In genomic region chr15:92178908-92179307, GRCh38 we compare ENCODE assay signal across 25 cellular contexts.
"Had no signal": no experiment of that assay in that cellular context is flagged by ENCODE, and none has a peak within 500 bp of the region (broad histone marks: within the 10 kb centered on the region; RNA-seq: fewer than 3 reads in every experiment).

No MANE protein-coding gene starts in this region.

- H3K27me3 Mint-ChIP-seq: activated naive CD8-positive, alpha-beta T cell had no signal

- H3K4me3 Mint-ChIP-seq: activated CD4-positive, alpha-beta T cell treated with anti-CD3 and anti-CD28 coated beads, Interleukin-2, amount 10 ng/mL, durations not matched to agents 7 days and 5 days; activated CD8-positive, alpha-beta T cell treated with anti-CD3 and anti-CD28 coated beads, Interleukin-2, amount 10 ng/mL, durations not matched to agents 7 days and 5 days; activated naive CD8-positive, alpha-beta T cell; activated T-cell treated with anti-CD3 and anti-CD28 coated beads, Interleukin-2, amount 50 U/mL, for 24 hours; endodermal cell; natural killer cell; stimulated activated naive CD8-positive, alpha-beta T cell treated with anti-CD3 and anti-CD28 coated beads, Interleukin-15, Interleukin-2, amounts not matched to agents 100 ng/mL and 50 ng/mL, for 24 hours; T-cell; T-helper 2 cell treated with Interferon-gamma antibody and Interleukin-4, amounts not matched to agents 5 μg/mL and 100 μg/mL, for 36 hours had no signal

- DNase-seq: activated CD4-positive, alpha-beta T cell treated with anti-CD3 and anti-CD28 coated beads, Interleukin-2, amount 10 ng/mL, durations not matched to agents 7 days and 5 days; activated CD4-positive, CD25-positive, alpha-beta regulatory T cell treated with anti-CD3 and anti-CD28 coated beads, Interleukin-2, amount 50 U/mL, for 72 hours; activated CD8-positive, alpha-beta T cell treated with anti-CD3 and anti-CD28 coated beads, Interleukin-2, amount 10 ng/mL, durations not matched to agents 7 days and 5 days; activated naive CD4-positive, alpha-beta T cell; activated T-cell treated with anti-CD3 and anti-CD28 coated beads, Interleukin-2, amount 50 U/mL, for 24 hours; central memory CD4-positive, alpha-beta T cell; endodermal cell; kidney; lower lobe of right lung; natural killer cell; right cardiac atrium; stimulated activated CD4-positive, alpha-beta T cell treated with anti-CD3 and anti-CD28 coated beads, Interleukin-12 subunit alpha, Interleukin-12 subunit beta, amount 100 ng/mL, for 4 hours; stimulated activated CD4-positive, alpha-beta T cell treated with anti-CD3 and anti-CD28 coated beads, Interleukin-4, amount 100 ng/mL, for 4 hours; substantia nigra; T-cell; thyroid gland; WERI-Rb-1 had no signal

- H3K9me3 ChIP-seq: lower lobe of right lung, neutrophil, thyroid gland had no signal

- H3K27me3 ChIP-seq: neutrophil, thyroid gland had no signal

- H3K4me1 Mint-ChIP-seq: activated CD4-positive, alpha-beta T cell treated with anti-CD3 and anti-CD28 coated beads, Interleukin-2, amount 10 ng/mL, durations not matched to agents 7 days and 5 days; endodermal cell; natural killer cell had no signal

- H3K9ac ChIP-seq: parathyroid adenoma had no signal

- H3K9me3 Mint-ChIP-seq: activated CD4-positive, alpha-beta T cell treated with anti-CD3 and anti-CD28 coated beads, Interleukin-2, amount 10 ng/mL, durations not matched to agents 7 days and 5 days; activated T-cell treated with anti-CD3 and anti-CD28 coated beads, Interleukin-2, amount 50 U/mL, for 24 hours; activated T-helper 2 cell treated with anti-CD3 and anti-CD28 coated beads, Interferon-gamma antibody, Interleukin-2, Interleukin-4, amounts not matched to agents 10 μg/mL and 5 μg/mL and 100 μg/mL, durations not matched to agents 14 hours and 24 hours and 36 hours; endodermal cell; natural killer cell; stimulated activated naive CD8-positive, alpha-beta T cell treated with anti-CD3 and anti-CD28 coated beads, Interleukin-15, Interleukin-2, amounts not matched to agents 100 ng/mL and 50 ng/mL, for 24 hours; T-cell; T-helper 2 cell treated with Interferon-gamma antibody and Interleukin-4, amounts not matched to agents 5 μg/mL and 100 μg/mL, for 36 hours had no signal

- ATAC-seq: activated CD8-positive, alpha-beta T cell treated with anti-CD3 and anti-CD28 coated beads, Interleukin-2, amount 10 ng/mL, durations not matched to agents 7 days and 5 days; left lobe of liver; lower lobe of right lung; natural killer cell; right cardiac atrium; T-cell had no signal

- H3K27ac Mint-ChIP-seq: activated CD4-positive, alpha-beta T cell treated with anti-CD3 and anti-CD28 coated beads, Interleukin-2, amount 10 ng/mL, durations not matched to agents 7 days and 5 days; activated CD8-positive, alpha-beta T cell treated with anti-CD3 and anti-CD28 coated beads, Interleukin-2, amount 10 ng/mL, durations not matched to agents 7 days and 5 days; activated naive CD8-positive, alpha-beta T cell; activated T-cell treated with anti-CD3 and anti-CD28 coated beads, Interleukin-2, amount 50 U/mL, for 24 hours; activated T-helper 2 cell treated with anti-CD3 and anti-CD28 coated beads, Interferon-gamma antibody, Interleukin-2, Interleukin-4, amounts not matched to agents 10 μg/mL and 5 μg/mL and 100 μg/mL, durations not matched to agents 14 hours and 24 hours and 36 hours; endodermal cell; natural killer cell; stimulated activated naive CD8-positive, alpha-beta T cell treated with anti-CD3 and anti-CD28 coated beads, Interleukin-15, Interleukin-2, amounts not matched to agents 100 ng/mL and 50 ng/mL, for 24 hours; T-cell; T-helper 2 cell treated with Interferon-gamma antibody and Interleukin-4, amounts not matched to agents 5 μg/mL and 100 μg/mL, for 36 hours had no signal

- H3K4me1 ChIP-seq: lower lobe of right lung, parathyroid adenoma, thyroid gland had no signal

- H3K36me3 Mint-ChIP-seq: activated naive CD8-positive, alpha-beta T cell; natural killer cell; T-cell had no signal

- H3K27ac ChIP-seq: coronary artery, lower lobe of right lung, neutrophil, parathyroid adenoma, thyroid gland, WERI-Rb-1 had no signal

- H3K36me3 ChIP-seq: lower lobe of right lung, neutrophil, thyroid gland, WERI-Rb-1 had no signal

- H3K4me3 ChIP-seq: coronary artery, lower lobe of right lung, thyroid gland had no signal
